Comparison of ENCODE assay signal across 8 cellular contexts in the genomic region with DNA sequence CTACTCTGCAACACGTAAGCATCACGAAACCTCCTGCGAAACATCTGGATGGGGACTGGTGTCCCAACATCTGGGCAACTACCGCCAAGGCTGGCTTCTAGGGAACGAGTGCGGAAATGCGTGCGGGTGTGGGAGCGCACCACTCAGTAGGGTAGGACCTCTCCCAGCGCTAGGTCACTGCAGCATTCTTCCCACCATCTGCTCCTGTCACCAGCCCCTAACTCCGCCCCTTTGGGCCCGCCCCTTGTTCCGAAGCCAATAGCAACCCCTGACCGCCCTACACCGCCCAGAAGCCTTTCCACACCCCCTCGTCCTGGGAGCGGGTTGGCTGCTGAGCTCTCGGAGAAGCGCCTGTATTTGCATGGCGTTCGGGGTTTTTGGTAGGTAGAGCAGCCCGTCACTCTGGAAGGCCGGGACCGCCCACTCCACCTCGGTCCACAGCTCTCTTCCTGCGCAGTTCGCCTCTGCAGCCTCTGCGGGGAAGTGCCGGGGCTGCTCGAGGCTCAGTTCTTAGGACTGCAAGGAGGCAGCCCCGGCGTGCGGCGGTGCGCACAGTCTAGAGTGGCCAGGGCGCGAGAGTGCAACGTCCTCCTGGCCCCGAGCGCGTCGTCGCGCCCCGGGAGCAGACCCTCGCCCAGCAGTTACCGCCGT. TPM values are rescaled to one million over a fixed set of nuclear protein-coding genes. Genes with fewer than 3 reads are reported as not detected.
DNase-seq lines count a peak whose midpoint lies in the region; ATAC-seq, FAIRE-seq and TF ChIP-seq lines count a peak whose summit lies in the region.

A gene (plus strand): TSS at position 454 of the 651 bp plus-strand sequence. CDS start 438 bp downstream, outside the sequence.

- H3K27ac ChIP-seq in ectodermal cell (ENCODE audit: insufficient read depth, low read depth, low read length, poor library complexity, severe bottlenecking) = peak within 1 kb of the TSS; percentile 30

- peaks cover 88% of the 10 kb centered on the region for H3K27me3 ChIP-seq in ectodermal cell (ENCODE audit: control insufficient read depth, insufficient read depth, low read length, poor library complexity, severe bottlenecking)

- FAIRE-seq in GM19239 (lab: Jason Lieb, UNC) = peak; percentile 84

- H3K36me3 Mint-ChIP-seq in activated CD4-positive, alpha-beta memory T cell treated with anti-CD3 and anti-CD28 coated beads, Interleukin-2, amount 10 ng/mL, durations not matched to agents 7 days and 5 days (ENCODE audit: low read depth) = peaks cover 23% of the 10 kb centered on the region

- peak in 1 of 3 donors; percentile 33 for TF ChIP-seq CTCF in lower leg skin (IDR thresholded peaks at IDR 0.05)

- no peaks in the 10 kb centered on the region for H3K9me3 Mint-ChIP-seq in activated CD4-positive, alpha-beta memory T cell treated with anti-CD3 and anti-CD28 coated beads, Interleukin-2, amount 10 ng/mL, durations not matched to agents 7 days and 5 days

- CTCF ChIA-PET in activated CD4-positive, alpha-beta memory T cell treated with anti-CD3 and anti-CD28 coated beads, Interleukin-2, amount 10 ng/mL, durations not matched to agents 7 days and 5 days (lab: Charles Lee) = interaction anchor here (0.5 to 6.7 kb wide), 22 partner anchors 10 to 1966 kb away, joined by 3 to 74 read pairs (median 5); a partner anchor contains a TSS

- H3K4me1 ChIP-seq in ectodermal cell (ENCODE audit: control insufficient read depth, insufficient read depth, low read length) = peaks cover 35% of the 10 kb centered on the region

- TF ChIP-seq POLR2A in lower leg skin (IDR thresholded peaks at IDR 0.05) = no peak

- POLR2A ChIA-PET in activated CD4-positive, alpha-beta memory T cell treated with anti-CD3 and anti-CD28 coated beads, Interleukin-2, amount 10 ng/mL, durations not matched to agents 7 days and 5 days (lab: Charles Lee) = interaction anchor here (0.6 to 8.2 kb wide), 40 partner anchors 9 to 1283 kb away, joined by 3 to 194 read pairs (median 4); a partner anchor contains a TSS

- no peaks in the 10 kb centered on the region for H3K36me3 ChIP-seq in ectodermal cell (ENCODE audit: control insufficient read depth, insufficient read depth, low read length)

- H3K9me3 ChIP-seq in ectodermal cell (ENCODE audit: control insufficient read depth, low read length) = no peaks in the 10 kb centered on the region

- peak; percentile 85 for ATAC-seq in HG03439 (IDR thresholded peaks at IDR 0.05; ENCODE audit: unreplicated experiment)

- WGBS in ectodermal cell, 2 experiments = 0% methylated on average over 48 of the region's 48 CpGs
- WGBS in lower leg skin, 2 donors = 0 to 1% methylated on average over 44 to 48 of the region's 48 CpGs

- H3K27me3 Mint-ChIP-seq in activated CD4-positive, alpha-beta memory T cell treated with anti-CD3 and anti-CD28 coated beads, Interleukin-2, amount 10 ng/mL, durations not matched to agents 7 days and 5 days = peaks cover 28% of the 10 kb centered on the region

- intact Hi-C loops in lower leg skin (cut with DNase I; ENCODE audit: low total_unique reads) = loop anchor here (5.0 kb wide), 1 partner anchor 703 kb away; no protein-coding TSS in a partner anchor

- H3K4me1 Mint-ChIP-seq in activated CD4-positive, alpha-beta memory T cell treated with anti-CD3 and anti-CD28 coated beads, Interleukin-2, amount 10 ng/mL, durations not matched to agents 7 days and 5 days = peaks cover 61% of the 10 kb centered on the region

- peak; percentile 94 for DNase-seq in Ammon's horn (ENCODE audit: low spot score)
- peak; percentile 84 for DNase-seq in GM19239 (ENCODE audit: insufficient read length, low spot score)
- peak; percentile 97 for DNase-seq in NCI-H748 treated with DMSO at 0.1 percent for 48 hours (lab: John Stamatoyannopoulos, UW)
- DNase-seq in activated CD4-positive, alpha-beta memory T cell treated with anti-CD3 and anti-CD28 coated beads, Interleukin-2, amount 10 ng/mL, durations not matched to agents 7 days and 5 days = peak; percentile 99
- DNase-seq in lower leg skin (ENCODE audit: low spot score in 2 of 2) = peak; percentile 99 to 100
- DNase-seq in stimulated activated CD4-positive, alpha-beta T cell treated with anti-CD3 and anti-CD28 coated beads, Interleukin-4, amount 100 ng/mL, for 24 hours = peak; percentile 100

- H3K27ac Mint-ChIP-seq in activated CD4-positive, alpha-beta memory T cell treated with anti-CD3 and anti-CD28 coated beads, Interleukin-2, amount 10 ng/mL, durations not matched to agents 7 days and 5 days = peak within 1 kb of the TSS; percentile 97

- peak within 1 kb of the TSS; percentile 84 for H3K4me3 Mint-ChIP-seq in activated CD4-positive, alpha-beta memory T cell treated with anti-CD3 and anti-CD28 coated beads, Interleukin-2, amount 10 ng/mL, durations not matched to agents 7 days and 5 days

- H3K4me3 ChIP-seq in ectodermal cell (ENCODE audit: insufficient read depth, low read depth, low read length) (peak within 1 kb of the TSS; percentile 72), lower leg skin (ENCODE audit: low read depth, poor library complexity, severe bottlenecking) (peak within 1 kb of the TSS; percentile 50)

RNA-seq across cellular contexts. Expression of the gene that starts here (rescaled TPM):
- total RNA-seq in activated CD4-positive, alpha-beta memory T cell treated with anti-CD3 and anti-CD28 coated beads, Interleukin-2, amount 10 ng/mL, durations not matched to agents 7 days and 5 days = 10 to 100 TPM; 28.9 to 29.9 TPM
- 18.3 TPM for polyA plus RNA-seq in ectodermal cell (2013, experiment 1 of 4)
- 17.4 TPM for polyA plus RNA-seq in ectodermal cell (2013, experiment 2 of 4)
- polyA plus RNA-seq in ectodermal cell (2013, experiment 3 of 4) = 19.5 TPM
- polyA plus RNA-seq in ectodermal cell (2013, experiment 4 of 4) = 20.7 TPM
- total RNA-seq in lower leg skin = 10 to 100 TPM in 3 of 4 donors, 1 to 10 TPM in 1; 4.3 to 30.1 (median 15.5) TPM

Comparison
In these comparisons a context has a peak if more than half of its experiments do, and no peak if none do; other contexts are left out.
1. Peak in every context shown above with its lines: DNase-seq, ATAC-seq, H3K4me3 ChIP-seq and H3K27ac ChIP-seq.